Comparison of ENCODE assay signal across 8 cellular contexts in the genomic region with DNA sequence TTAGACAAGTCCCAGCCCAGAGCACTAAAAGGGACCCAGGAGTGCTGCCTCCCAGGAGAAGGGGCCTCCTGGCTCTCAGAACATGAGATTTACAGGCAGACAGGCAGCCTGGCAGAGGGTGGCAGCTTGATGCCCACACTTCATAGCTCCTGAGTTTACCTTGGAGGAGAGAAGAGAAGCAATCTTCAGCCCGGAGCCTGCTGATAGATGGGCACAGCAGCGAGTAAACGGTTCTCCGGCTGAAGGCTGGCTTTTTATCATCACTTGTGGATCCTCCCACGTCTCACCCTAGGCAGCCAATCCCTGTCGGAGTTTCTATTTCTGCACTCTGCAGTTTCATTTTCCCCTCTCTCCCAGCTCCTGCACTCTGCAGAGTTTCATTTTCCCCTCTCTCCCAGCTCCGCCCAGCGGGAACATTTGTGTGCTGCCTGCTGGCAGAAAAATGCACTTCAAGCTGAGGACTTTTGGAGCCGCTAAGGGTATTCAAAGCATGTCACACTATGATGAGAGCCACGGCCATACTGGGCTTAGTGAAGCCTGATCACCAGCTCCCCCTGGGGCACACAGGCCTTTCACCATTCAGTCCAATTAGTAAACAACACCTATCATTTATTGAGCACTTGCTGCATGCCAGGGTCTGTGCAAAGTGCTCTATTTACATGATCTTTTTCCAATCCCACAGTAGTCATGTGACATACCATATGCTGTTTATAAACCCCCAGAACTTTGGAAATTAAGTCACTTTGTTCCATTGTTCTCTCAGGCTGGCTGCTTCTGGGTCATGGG. TPM values are rescaled to one million over a fixed set of nuclear protein-coding genes. Genes with fewer than 3 reads are reported as not detected.
DNase-seq lines count a peak whose midpoint lies in the region; ATAC-seq and TF ChIP-seq lines count a peak whose summit lies in the region.

A gene with protein sequence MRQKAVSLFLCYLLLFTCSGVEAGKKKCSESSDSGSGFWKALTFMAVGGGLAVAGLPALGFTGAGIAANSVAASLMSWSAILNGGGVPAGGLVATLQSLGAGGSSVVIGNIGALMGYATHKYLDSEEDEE (minus strand): TSS at position 229 of the 786 bp plus-strand sequence. CDS start 2,878 bp downstream, outside the sequence.

- H3K27ac ChIP-seq in SU-DHL-6 (ENCODE audit: low read depth, low read length) (no peak within 1 kb of the TSS), parathyroid adenoma (peak within 1 kb of the TSS; percentile 83)

- H3K27me3 ChIP-seq in SU-DHL-6 (ENCODE audit: low read length), result no peaks in the 10 kb centered on the region
- no peaks in the 10 kb centered on the region for H3K27me3 ChIP-seq in parathyroid adenoma (ENCODE audit: control insufficient read depth, insufficient read depth, low read length)

- no peaks in the 10 kb centered on the region for H3K9me3 Mint-ChIP-seq in activated naive CD8-positive, alpha-beta T cell treated with anti-CD3 and anti-CD28 coated beads, Interleukin-2, amount 50 U/mL, for 24 hours
- H3K9me3 Mint-ChIP-seq in type B pancreatic cell, result no peaks in the 10 kb centered on the region

- no peaks in the 10 kb centered on the region for H3K9me3 ChIP-seq in SU-DHL-6 (ENCODE audit: insufficient read depth, low read length)
- H3K9me3 ChIP-seq in parathyroid adenoma (ENCODE audit: control insufficient read depth, low read length), result no peaks in the 10 kb centered on the region

- H3K9ac ChIP-seq in SU-DHL-6 (ENCODE audit: low read length) (no peak within 1 kb of the TSS), parathyroid adenoma (no peak within 1 kb of the TSS)

- H3K36me3 Mint-ChIP-seq in activated naive CD8-positive, alpha-beta T cell treated with anti-CD3 and anti-CD28 coated beads, Interleukin-2, amount 50 U/mL, for 24 hours (ENCODE audit: low read depth), result peaks cover 3% of the 10 kb centered on the region
- H3K36me3 Mint-ChIP-seq in type B pancreatic cell, result no peaks in the 10 kb centered on the region

- no peaks in the 10 kb centered on the region for H4K20me1 ChIP-seq in SU-DHL-6 (ENCODE audit: low read depth, low read length)

- H3K4me2 ChIP-seq in SU-DHL-6 (ENCODE audit: low read depth, low read length, poor library complexity, severe bottlenecking), result peak within 1 kb of the TSS; percentile 47
- peak within 1 kb of the TSS; percentile 96 for H3K4me2 ChIP-seq in parathyroid adenoma (ENCODE audit: low read length)

- H3F3A ChIP-seq in SU-DHL-6 (ENCODE audit: insufficient read depth), result no peaks in the 10 kb centered on the region

- peak within 1 kb of the TSS; percentile 79 for H3K4me3 Mint-ChIP-seq in activated naive CD8-positive, alpha-beta T cell treated with anti-CD3 and anti-CD28 coated beads, Interleukin-2, amount 50 U/mL, for 24 hours
- peak within 1 kb of the TSS; percentile 76 for H3K4me3 Mint-ChIP-seq in type B pancreatic cell

- H3K4me3 ChIP-seq in GM08714 (ENCODE audit: low read length) (peak within 1 kb of the TSS; percentile 84), HFF-Myc (replicated peaks; ENCODE audit: low read depth, low read length) (peak within 1 kb of the TSS; percentile 43), SU-DHL-6 (ENCODE audit: insufficient read depth, low read length, poor library complexity, severe bottlenecking) (no peak within 1 kb of the TSS), parathyroid adenoma (ENCODE audit: low read depth, low read length) (peak within 1 kb of the TSS; percentile 91)

- DNase-seq in HFF-Myc (ENCODE audit: extremely low read depth, low read depth), result peak; percentile 96
- DNase-seq in NCI-H1105 (lab: John Stamatoyannopoulos, UW), result peak; percentile 94
- peak; percentile 68 for DNase-seq in activated naive CD8-positive, alpha-beta T cell treated with anti-CD3 and anti-CD28 coated beads, Interleukin-2, amount 50 U/mL, for 24 hours
- DNase-seq in Right ventricle myocardium inferior (ENCODE audit: missing footprints), result peak; percentile 87
- DNase-seq in type B pancreatic cell (ENCODE audit: extremely low spot score, unreplicated experiment), result peak; percentile 82

- TF ChIP-seq CTCF in HFF-Myc (IDR thresholded peaks at IDR 0.05; ENCODE audit: low read depth, low read length, missing control alignments) (no peak), SU-DHL-6 (IDR thresholded peaks at IDR 0.05; ENCODE audit: insufficient read depth, low read length, poor library complexity, severe bottlenecking) (no peak), parathyroid adenoma (IDR thresholded peaks at IDR 0.05) (peak; percentile 37), type B pancreatic cell (conservative IDR thresholded peaks at IDR 0.05) (peak; percentile 73)

- H3K27ac Mint-ChIP-seq in activated naive CD8-positive, alpha-beta T cell treated with anti-CD3 and anti-CD28 coated beads, Interleukin-2, amount 50 U/mL, for 24 hours, result peak within 1 kb of the TSS; percentile 79
- H3K27ac Mint-ChIP-seq in type B pancreatic cell, result peak within 1 kb of the TSS; percentile 87

- no peaks in the 10 kb centered on the region for H3K9me2 ChIP-seq in SU-DHL-6 (replicated peaks; ENCODE audit: insufficient read depth, low read length)

- H3K4me1 ChIP-seq in parathyroid adenoma, result peaks cover 6% of the 10 kb centered on the region

- H2AFZ ChIP-seq in SU-DHL-6 (ENCODE audit: low read depth, low read length, severe bottlenecking) (peak within 1 kb of the TSS; percentile 76), parathyroid adenoma (peak within 1 kb of the TSS; percentile 39)

- no peaks in the 10 kb centered on the region for H3K27me3 Mint-ChIP-seq in activated naive CD8-positive, alpha-beta T cell treated with anti-CD3 and anti-CD28 coated beads, Interleukin-2, amount 50 U/mL, for 24 hours
- no peaks in the 10 kb centered on the region for H3K27me3 Mint-ChIP-seq in type B pancreatic cell

- H3K36me3 ChIP-seq in SU-DHL-6 (ENCODE audit: low read length), result no peaks in the 10 kb centered on the region
- H3K36me3 ChIP-seq in parathyroid adenoma (ENCODE audit: control insufficient read depth, insufficient read depth, low read length), result no peaks in the 10 kb centered on the region

- ATAC-seq in activated naive CD8-positive, alpha-beta T cell treated with anti-CD3 and anti-CD28 coated beads, Interleukin-2, amount 50 U/mL, for 24 hours, result peak; percentile 92
- ATAC-seq in Right ventricle myocardium inferior, result peak; percentile 98

- peaks cover 44% of the 10 kb centered on the region for H3K4me1 Mint-ChIP-seq in activated naive CD8-positive, alpha-beta T cell treated with anti-CD3 and anti-CD28 coated beads, Interleukin-2, amount 50 U/mL, for 24 hours
- H3K4me1 Mint-ChIP-seq in type B pancreatic cell (ENCODE audit: unreplicated experiment), result peaks cover 22% of the 10 kb centered on the region

- intact Hi-C loops in Right ventricle myocardium inferior (cut with DNase I), result loop anchor here (2.0 kb wide), 1 partner anchor 53 kb away; the partner anchor contains the start of gene FAM76A

- H3K79me2 ChIP-seq in SU-DHL-6 (ENCODE audit: insufficient read depth, low read length) (no peaks in the 10 kb centered on the region), parathyroid adenoma (no peaks in the 10 kb centered on the region)

RNA-seq across cellular contexts. Expression of the gene that starts here (rescaled TPM):
- 34.6 TPM for total RNA-seq in Right ventricle myocardium inferior
- 62.2 and 136 TPM in 2 replicates for total RNA-seq in type B pancreatic cell (ENCODE audit: low replicate concordance)

Comparison
In these comparisons a context has a peak if more than half of its experiments do, and no peak if none do; other contexts are left out.
1. CTCF ChIP-seq: peak in parathyroid adenoma (single experiment) and type B pancreatic cell (single experiment); none in HFF-Myc (single experiment) and SU-DHL-6 (single experiment).
2. Peak in every context shown above with its lines, with median percentiles within 50 percentile points of each other: DNase-seq.